In genomic region chr12:100200450-100201181, GRCh38 we compare ENCODE assay signal across 1 cellular context.
TF ChIP-seq lines count a peak whose summit lies in the region.

ACTR6 (plus strand) TSS chr12:100200815; CDS start chr12:100200852, 37 bp downstream.

TF ChIP-seq in HEK293, 187 proteins besides CTCF, POLR2A, EP300 and RAD21 (continued from another document and continues in another):
- TF ChIP-seq, protein P1, sequence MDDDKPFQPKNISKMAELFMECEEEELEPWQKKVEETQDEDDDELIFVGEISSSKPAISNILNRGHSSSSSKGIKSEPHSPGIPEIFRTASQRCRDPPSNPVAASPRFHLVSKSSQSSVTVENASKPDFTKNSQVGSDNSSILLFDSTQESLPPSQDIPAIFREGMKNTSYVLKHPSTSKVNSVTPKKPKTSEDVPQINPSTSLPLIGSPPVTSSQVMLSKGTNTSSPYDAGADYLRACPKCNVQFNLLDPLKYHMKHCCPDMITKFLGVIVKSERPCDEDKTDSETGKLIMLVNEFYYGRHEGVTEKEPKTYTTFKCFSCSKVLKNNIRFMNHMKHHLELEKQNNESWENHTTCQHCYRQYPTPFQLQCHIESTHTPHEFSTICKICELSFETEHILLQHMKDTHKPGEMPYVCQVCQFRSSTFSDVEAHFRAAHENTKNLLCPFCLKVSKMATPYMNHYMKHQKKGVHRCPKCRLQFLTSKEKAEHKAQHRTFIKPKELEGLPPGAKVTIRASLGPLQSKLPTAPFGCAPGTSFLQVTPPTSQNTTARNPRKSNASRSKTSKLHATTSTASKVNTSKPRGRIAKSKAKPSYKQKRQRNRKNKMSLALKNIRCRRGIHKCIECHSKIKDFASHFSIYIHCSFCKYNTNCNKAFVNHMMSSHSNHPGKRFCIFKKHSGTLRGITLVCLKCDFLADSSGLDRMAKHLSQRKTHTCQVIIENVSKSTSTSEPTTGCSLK (tag by site-specific recombination; IDR thresholded peaks at IDR 0.05) = no peak
- TF ChIP-seq SP7 (tag by site-specific recombination; IDR thresholded peaks at IDR 0.05) (peak; percentile 77), ZNF785 (tag by site-specific recombination; IDR thresholded peaks at IDR 0.05) (no peak), RBAK (tag by site-specific recombination; IDR thresholded peaks at IDR 0.05) (no peak), ZNF248 (tag by site-specific recombination; IDR thresholded peaks at IDR 0.05) (no peak), KLF1 (tag by site-specific recombination; IDR thresholded peaks at IDR 0.05) (no peak), ZFP37 (tag by site-specific recombination; IDR thresholded peaks at IDR 0.05) (no peak), ZNF792 (tag by site-specific recombination; IDR thresholded peaks at IDR 0.05) (no peak), ZNF623 (tag by site-specific recombination; IDR thresholded peaks at IDR 0.05) (no peak), ZNF701 (tag by site-specific recombination; IDR thresholded peaks at IDR 0.05) (no peak), ZSCAN18 (tag by site-specific recombination; IDR thresholded peaks at IDR 0.05) (no peak), PATZ1 (tag by site-specific recombination; IDR thresholded peaks at IDR 0.05) (0 out of 2 replicates have a peak, but pooled peaks have one; percentile 30), HOXC10 (CRISPR knock-in tag; IDR thresholded peaks at IDR 0.05) (no peak), ZFP69B (tag by site-specific recombination; IDR thresholded peaks at IDR 0.05) (no peak), SETDB1 (IDR thresholded peaks at IDR 0.05; ENCODE audit: insufficient read length, low read length) (no peak), ZSCAN30 (tag by site-specific recombination; IDR thresholded peaks at IDR 0.05) (peak; percentile 81; the same call in 1 of the 2 replicates), ZNF311 (tag by site-specific recombination; IDR thresholded peaks at IDR 0.05; ENCODE audit: borderline replicate concordance) (no peak), ZNF530 (tag by site-specific recombination; IDR thresholded peaks at IDR 0.05; ENCODE audit: low read depth) (no peak), OVOL3 (tag by site-specific recombination; IDR thresholded peaks at IDR 0.05) (peak; percentile 6; the same call in 1 of the 2 replicates), GLI4 (tag by site-specific recombination; IDR thresholded peaks at IDR 0.05) (no peak), ZNF626 (tag by site-specific recombination; IDR thresholded peaks at IDR 0.05) (no peak), ZNF132 (tag by site-specific recombination; IDR thresholded peaks at IDR 0.05; ENCODE audit: borderline replicate concordance) (no peak), ZNF670 (tag by site-specific recombination; IDR thresholded peaks at IDR 0.05; ENCODE audit: low read depth) (no peak), ZNF600 (tag by site-specific recombination; IDR thresholded peaks at IDR 0.05) (peak; percentile 78), ZBTB44 (tag by site-specific recombination; IDR thresholded peaks at IDR 0.05) (no peak), SCRT1 (tag by site-specific recombination; IDR thresholded peaks at IDR 0.05; ENCODE audit: borderline replicate concordance) (no peak), ZXDB (tag by site-specific recombination; IDR thresholded peaks at IDR 0.05) (peak; percentile 60), ZNF629 (tag by site-specific recombination; IDR thresholded peaks at IDR 0.05) (peak; percentile 89), KLF8 (tag by site-specific recombination; IDR thresholded peaks at IDR 0.05) (peak; percentile 77), ZBTB20 (tag by site-specific recombination; IDR thresholded peaks at IDR 0.05) (peak; percentile 75; the same call in 1 of the 2 replicates), ZNF501 (tag by site-specific recombination; IDR thresholded peaks at IDR 0.05) (peak; percentile 75; the same call in 1 of the 2 replicates), ZNF211 (tag by site-specific recombination; IDR thresholded peaks at IDR 0.05; ENCODE audit: low read depth) (no peak), ZNF221 (tag by site-specific recombination; IDR thresholded peaks at IDR 0.05; ENCODE audit: borderline replicate concordance) (no peak), ZNF571 (tag by site-specific recombination; IDR thresholded peaks at IDR 0.05) (no peak), ZSCAN23 (tag by site-specific recombination; IDR thresholded peaks at IDR 0.05) (no peak), ZNF544 (tag by site-specific recombination; IDR thresholded peaks at IDR 0.05) (no peak), ZNF10 (tag by site-specific recombination; IDR thresholded peaks at IDR 0.05) (no peak), ZNF2 (tag by site-specific recombination; IDR thresholded peaks at IDR 0.05) (peak; percentile 53; the same call in 1 of the 2 replicates), ZNF18 (tag by site-specific recombination; IDR thresholded peaks at IDR 0.05) (no peak), ZSCAN16 (tag by site-specific recombination; IDR thresholded peaks at IDR 0.05) (no peak), ZNF555 (tag by site-specific recombination; conservative IDR thresholded peaks at IDR 0.05) (no peak), ZNF843 (tag by site-specific recombination; IDR thresholded peaks at IDR 0.05) (peak; percentile 59; the same call in 1 of the 2 replicates), ZNF529 (tag by site-specific recombination; IDR thresholded peaks at IDR 0.05; ENCODE audit: insufficient replicate concordance) (no peak), ZNF169 (tag by site-specific recombination; IDR thresholded peaks at IDR 0.05) (no peak), GLI2 (tag by site-specific recombination; IDR thresholded peaks at IDR 0.05; ENCODE audit: borderline replicate concordance, low read depth) (no peak), PBX3 (CRISPR knock-in tag; IDR thresholded peaks at IDR 0.05) (no peak), ZNF398 (tag by site-specific recombination; IDR thresholded peaks at IDR 0.05) (no peak), ZFP41 (tag by site-specific recombination; IDR thresholded peaks at IDR 0.05; ENCODE audit: borderline replicate concordance) (no peak), YY1 (tag by site-specific recombination; IDR thresholded peaks at IDR 0.05) (no peak; the same call in 1 of the 2 replicates)
- TF ChIP-seq, protein P2, sequence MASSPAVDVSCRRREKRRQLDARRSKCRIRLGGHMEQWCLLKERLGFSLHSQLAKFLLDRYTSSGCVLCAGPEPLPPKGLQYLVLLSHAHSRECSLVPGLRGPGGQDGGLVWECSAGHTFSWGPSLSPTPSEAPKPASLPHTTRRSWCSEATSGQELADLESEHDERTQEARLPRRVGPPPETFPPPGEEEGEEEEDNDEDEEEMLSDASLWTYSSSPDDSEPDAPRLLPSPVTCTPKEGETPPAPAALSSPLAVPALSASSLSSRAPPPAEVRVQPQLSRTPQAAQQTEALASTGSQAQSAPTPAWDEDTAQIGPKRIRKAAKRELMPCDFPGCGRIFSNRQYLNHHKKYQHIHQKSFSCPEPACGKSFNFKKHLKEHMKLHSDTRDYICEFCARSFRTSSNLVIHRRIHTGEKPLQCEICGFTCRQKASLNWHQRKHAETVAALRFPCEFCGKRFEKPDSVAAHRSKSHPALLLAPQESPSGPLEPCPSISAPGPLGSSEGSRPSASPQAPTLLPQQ (tag by site-specific recombination; IDR thresholded peaks at IDR 0.05) = 0 out of 2 replicates have a peak, but pooled peaks have one; percentile 25
- TF ChIP-seq, protein P3, sequence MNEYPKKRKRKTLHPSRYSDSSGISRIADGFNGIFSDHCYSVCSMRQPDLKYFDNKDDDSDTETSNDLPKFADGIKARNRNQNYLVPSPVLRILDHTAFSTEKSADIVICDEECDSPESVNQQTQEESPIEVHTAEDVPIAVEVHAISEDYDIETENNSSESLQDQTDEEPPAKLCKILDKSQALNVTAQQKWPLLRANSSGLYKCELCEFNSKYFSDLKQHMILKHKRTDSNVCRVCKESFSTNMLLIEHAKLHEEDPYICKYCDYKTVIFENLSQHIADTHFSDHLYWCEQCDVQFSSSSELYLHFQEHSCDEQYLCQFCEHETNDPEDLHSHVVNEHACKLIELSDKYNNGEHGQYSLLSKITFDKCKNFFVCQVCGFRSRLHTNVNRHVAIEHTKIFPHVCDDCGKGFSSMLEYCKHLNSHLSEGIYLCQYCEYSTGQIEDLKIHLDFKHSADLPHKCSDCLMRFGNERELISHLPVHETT (tag by site-specific recombination; IDR thresholded peaks at IDR 0.05) = no peak
- TF ChIP-seq, protein P4, sequence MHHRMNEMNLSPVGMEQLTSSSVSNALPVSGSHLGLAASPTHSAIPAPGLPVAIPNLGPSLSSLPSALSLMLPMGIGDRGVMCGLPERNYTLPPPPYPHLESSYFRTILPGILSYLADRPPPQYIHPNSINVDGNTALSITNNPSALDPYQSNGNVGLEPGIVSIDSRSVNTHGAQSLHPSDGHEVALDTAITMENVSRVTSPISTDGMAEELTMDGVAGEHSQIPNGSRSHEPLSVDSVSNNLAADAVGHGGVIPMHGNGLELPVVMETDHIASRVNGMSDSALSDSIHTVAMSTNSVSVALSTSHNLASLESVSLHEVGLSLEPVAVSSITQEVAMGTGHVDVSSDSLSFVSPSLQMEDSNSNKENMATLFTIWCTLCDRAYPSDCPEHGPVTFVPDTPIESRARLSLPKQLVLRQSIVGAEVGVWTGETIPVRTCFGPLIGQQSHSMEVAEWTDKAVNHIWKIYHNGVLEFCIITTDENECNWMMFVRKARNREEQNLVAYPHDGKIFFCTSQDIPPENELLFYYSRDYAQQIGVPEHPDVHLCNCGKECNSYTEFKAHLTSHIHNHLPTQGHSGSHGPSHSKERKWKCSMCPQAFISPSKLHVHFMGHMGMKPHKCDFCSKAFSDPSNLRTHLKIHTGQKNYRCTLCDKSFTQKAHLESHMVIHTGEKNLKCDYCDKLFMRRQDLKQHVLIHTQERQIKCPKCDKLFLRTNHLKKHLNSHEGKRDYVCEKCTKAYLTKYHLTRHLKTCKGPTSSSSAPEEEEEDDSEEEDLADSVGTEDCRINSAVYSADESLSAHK (tag by site-specific recombination; IDR thresholded peaks at IDR 0.05) = no peak
